6 cellular contexts compared by ENCODE assay signal in the genomic region with DNA sequence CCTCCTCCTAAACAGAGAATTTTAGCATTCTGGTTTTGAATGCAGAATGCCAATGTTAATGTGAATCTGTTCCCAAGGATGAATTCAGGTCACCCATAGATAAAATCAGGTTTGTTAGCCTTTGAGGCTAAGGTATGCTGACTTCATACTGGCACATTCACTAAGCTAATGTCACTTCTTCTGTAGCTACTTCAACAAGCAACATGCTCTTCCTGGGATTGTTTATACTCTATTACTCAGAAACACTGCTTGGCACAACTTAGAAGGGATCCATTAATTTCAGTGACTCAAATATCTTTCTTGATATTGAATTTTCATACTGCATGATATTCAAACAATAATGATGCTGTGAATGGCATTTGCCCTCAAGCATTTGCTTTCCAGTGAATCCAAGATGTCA.
"Had no signal": no experiment of that assay in that cellular context is flagged by ENCODE, and none has a peak within 500 bp of the region (broad histone marks: within the 10 kb centered on the region; RNA-seq: fewer than 3 reads in every experiment).

No MANE protein-coding gene starts in this region.

- H3K4me2 ChIP-seq: GM23338 had no signal

- DNase-seq: H9, HCEC 1CT, IMR-90, KG1 had no signal

- H3K4me3 ChIP-seq: GM23338, K562 had no signal

- ATAC-seq: GM23338, K562 had no signal

- H2AFZ ChIP-seq: GM23338 had no signal
